12 cellular contexts compared by ENCODE assay signal in the genomic region with DNA sequence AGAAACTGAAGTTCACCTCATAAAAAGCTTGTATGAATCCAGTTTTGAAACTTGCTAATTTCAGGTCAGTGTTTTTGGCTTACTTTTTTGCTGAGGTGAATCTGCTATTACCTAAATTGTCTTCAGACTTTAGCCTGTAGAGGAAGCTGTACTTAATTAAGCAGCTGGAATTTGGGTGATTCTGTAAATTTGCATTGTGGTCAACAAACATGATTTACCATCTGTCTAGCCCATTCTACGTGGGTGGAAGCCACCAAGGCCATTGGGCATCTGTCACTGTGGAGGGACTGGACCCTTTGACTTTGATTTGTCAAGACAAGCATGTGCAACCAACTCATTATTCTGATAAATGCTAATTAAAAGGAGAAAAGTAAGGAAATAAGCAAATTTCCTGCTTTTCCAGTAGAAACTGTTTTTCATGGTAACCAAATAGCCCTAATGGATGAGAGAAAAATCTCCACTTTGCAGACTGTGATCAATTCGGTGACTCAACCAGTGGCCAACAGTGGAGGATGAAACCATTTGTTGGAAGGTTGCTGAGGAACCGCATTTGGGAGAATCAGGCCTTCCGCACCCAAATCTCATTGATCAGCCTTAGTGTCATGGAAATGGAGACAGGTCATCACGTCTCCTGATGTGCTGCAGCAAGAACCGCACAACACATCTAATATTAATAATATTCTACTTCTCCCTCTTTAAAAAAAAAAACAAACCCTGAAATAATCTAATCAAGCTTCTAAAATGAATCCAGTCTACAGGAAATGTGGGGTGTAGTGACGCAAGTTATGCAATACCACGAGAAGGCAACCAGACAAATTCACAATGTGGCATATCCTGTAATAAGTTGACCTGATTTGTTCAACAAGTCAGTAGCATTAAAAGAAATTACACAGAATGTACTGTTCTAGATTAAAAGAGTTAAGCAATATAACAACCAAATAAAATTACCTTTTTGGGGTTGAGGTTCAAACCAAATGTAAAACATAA. TPM values are rescaled to one million over a fixed set of nuclear protein-coding genes. Genes with fewer than 3 reads are reported as not detected.
A peak's percentile ranks its signal among the peaks of the same experiment; 100 is the strongest.
DNase-seq lines count a peak whose midpoint lies in the region; ATAC-seq, FAIRE-seq and TF ChIP-seq lines count a peak whose summit lies in the region.
"Had no signal": no experiment of that assay in that cellular context is flagged by ENCODE, and none has a peak within 500 bp of the region (broad histone marks: within the 10 kb centered on the region; RNA-seq: fewer than 3 reads in every experiment).

No MANE protein-coding gene starts in this region.

- H3K27me3 ChIP-seq in BLaER1 treated with 17β-estradiol and CSF1 and Interleukin-3, amounts not matched to agents 10 nM and 100 nM, result no peaks in the 10 kb centered on the region
- no peaks in the 10 kb centered on the region for H3K27me3 ChIP-seq in GM23338 (ENCODE audit: insufficient read depth)
- no peaks in the 10 kb centered on the region for H3K27me3 ChIP-seq in testis
- H3K27me3 ChIP-seq in heart right ventricle, result no peaks in the 10 kb centered on the region
- H3K27me3 ChIP-seq in small intestine (ENCODE audit: control insufficient read depth in 2 of 2, insufficient read depth in 2 of 2, low read length in 2 of 2), result no peaks in the 10 kb centered on the region

- H4K20me1 ChIP-seq in BLaER1 treated with 17β-estradiol and CSF1 and Interleukin-3, amounts not matched to agents 10 nM and 100 nM, result no peaks in the 10 kb centered on the region
- H4K20me1 ChIP-seq in GM23338 (replicated peaks; ENCODE audit: insufficient read depth), result no peaks in the 10 kb centered on the region; the same call in 1 of the 2 replicates

- H3K27me3 Mint-ChIP-seq in GM23338 (ENCODE audit: insufficient read depth, low read depth, poor library complexity) (peaks cover 5% of the 10 kb centered on the region), mesothelial cell of epicardium (ENCODE audit: low read depth) (no peaks in the 10 kb centered on the region)

- peaks cover 0 to 28% (median 13%) of the 10 kb centered on the region in 11 experiments; a peak in 11 of 22 replicates for H3K36me3 ChIP-seq in BLaER1 treated with 17β-estradiol and CSF1 and Interleukin-3, amounts not matched to agents 10 nM and 100 nM
- H3K36me3 ChIP-seq in GM23338 (ENCODE audit: insufficient read depth) (no peaks in the 10 kb centered on the region), testis (ENCODE audit: low read depth, missing control alignments) (no peaks in the 10 kb centered on the region), heart right ventricle (peaks cover 0 to 31% (median under 1%) of the 10 kb centered on the region in 9 donors), small intestine (ENCODE audit: control insufficient read depth in 2 of 2, insufficient read depth in 2 of 2, low read length in 2 of 2) (no peaks in the 10 kb centered on the region)

- H3K9ac ChIP-seq in BLaER1 treated with 17β-estradiol and CSF1 and Interleukin-3, amounts not matched to agents 10 nM and 100 nM, result no peak overlapping the region

- no peaks in the 10 kb centered on the region for H3K9me2 ChIP-seq in GM23338 (ENCODE audit: insufficient read depth)

- peak overlapping the region in 3 of 10 experiments; percentile 10 to 22 (median 19); a peak in 3 of 20 replicates for H3K4me3 ChIP-seq in BLaER1 treated with 17β-estradiol and CSF1 and Interleukin-3, amounts not matched to agents 10 nM and 100 nM
- H3K4me3 ChIP-seq in GM23338 (no peak overlapping the region), testis (no peak overlapping the region), heart right ventricle (no peak overlapping the region), small intestine (ENCODE audit: low read depth in 1 of 2, low read length in 2 of 2) (no peak overlapping the region)

- no peaks in the 10 kb centered on the region for H3K79me2 ChIP-seq in GM23338 (replicated peaks; ENCODE audit: insufficient read depth)

- no peak for TF ChIP-seq POLR2A in testis (IDR thresholded peaks at IDR 0.05)

- H3K9me3 Mint-ChIP-seq in GM23338 (no peaks in the 10 kb centered on the region), mesothelial cell of epicardium (no peaks in the 10 kb centered on the region)

- no peak overlapping the region for H2AFZ ChIP-seq in GM23338

- H3K4me3 Mint-ChIP-seq in GM23338, result no peak overlapping the region
- H3K4me3 Mint-ChIP-seq in mesothelial cell of epicardium, result no peak overlapping the region

- peak overlapping the region; percentile 1 to 85 (median 64); a peak in 21 of 22 replicates for H3K4me2 ChIP-seq in BLaER1 treated with 17β-estradiol and CSF1 and Interleukin-3, amounts not matched to agents 10 nM and 100 nM
- no peak overlapping the region for H3K4me2 ChIP-seq in GM23338

- no peaks in the 10 kb centered on the region for H3K9me3 ChIP-seq in BLaER1 treated with 17β-estradiol and CSF1 and Interleukin-3, amounts not matched to agents 10 nM and 100 nM (replicated peaks in 1 of 11)
- H3K9me3 ChIP-seq in testis (no peaks in the 10 kb centered on the region), heart right ventricle (no peaks in the 10 kb centered on the region), small intestine (ENCODE audit: control insufficient read depth, low read depth) (no peaks in the 10 kb centered on the region)

- DNase-seq in GM23338 (ENCODE audit: low spot score), result no peak
- peak; percentile 74 for DNase-seq in amniotic epithelial cell (ENCODE audit: low read depth)
- no peak for DNase-seq in mesothelial cell of epicardium (ENCODE audit: low spot score in 2 of 2, unreplicated experiment in 2 of 2)
- no peak for DNase-seq in NCI-H1092 (lab: John Stamatoyannopoulos, UW)
- DNase-seq in testis, result no peak
- no peak for DNase-seq in heart right ventricle
- DNase-seq in small intestine, result no peak
- DNase-seq: amygdala, NCI-H1092 treated with DMSO at 0.1 percent for 48 hours, WERI-Rb-1 had no signal

- no peaks in the 10 kb centered on the region for H3F3A ChIP-seq in GM23338 (replicated peaks; ENCODE audit: low read depth)

- ATAC-seq in GM23338, result no peak
- ATAC-seq in heart right ventricle, result no peak

- H3K27ac Mint-ChIP-seq in GM23338 (no peak overlapping the region), mesothelial cell of epicardium (peak overlapping the region; percentile 47)

- intact Hi-C loops in testis (cut with DNase I; ENCODE audit: low total_unique reads) (no loop called here), heart right ventricle (cut with DNase I) (loop anchor here in 2 of 10 donors (5.0 kb wide), 1 partner anchor 36 kb away; no protein-coding TSS in a partner anchor)

- 81% methylated on average over 8 of the region's 8 CpGs for WGBS in testis, 2 donors
- WGBS in heart right ventricle, 2 donors, result 87 to 88% methylated on average over 8 of the region's 8 CpGs
- WGBS in small intestine, 3 donors, result 79 to 85% (median 83%) methylated on average over 8 of the region's 8 CpGs

- H3K4me1 Mint-ChIP-seq in GM23338 (peaks cover 19% of the 10 kb centered on the region), mesothelial cell of epicardium (peaks cover 12% of the 10 kb centered on the region)

- no peak for FAIRE-seq in small intestine (lab: Jason Lieb, UNC)
- FAIRE-seq: H54 had no signal

- peaks cover 7% of the 10 kb centered on the region; the same call in 2 of the 3 replicates for H3K36me3 Mint-ChIP-seq in GM23338 (ENCODE audit: low read depth)
- peaks cover 7% of the 10 kb centered on the region for H3K36me3 Mint-ChIP-seq in mesothelial cell of epicardium

- H3K27ac ChIP-seq in BLaER1 treated with 17β-estradiol and CSF1 and Interleukin-3, amounts not matched to agents 10 nM and 100 nM, result peak overlapping the region in 7 of 11 experiments; percentile 5 to 60 (median 49); a peak in 10 of 22 replicates
- H3K27ac ChIP-seq in GM23338 (ENCODE audit: low read depth) (peak overlapping the region; percentile 42; the same call in 1 of the 2 replicates), testis (peak overlapping the region in 1 of 2 donors; percentile 39), heart right ventricle (peak overlapping the region in 5 of 10 donors; percentile 2 to 49 (median 33)), small intestine (ENCODE audit: low read depth in 1 of 2, low read length in 1 of 2) (no peak overlapping the region)
- H3K27ac ChIP-seq: WERI-Rb-1 had no signal

- no peak for TF ChIP-seq CTCF in GM23338 (conservative IDR thresholded peaks at IDR 0.05; ENCODE audit: low read depth in 2 of 2)
- TF ChIP-seq CTCF in mesothelial cell of epicardium (IDR thresholded peaks at IDR 0.05; ENCODE audit: unreplicated experiment), result no peak
- no peak for TF ChIP-seq CTCF in testis (IDR thresholded peaks at IDR 0.05)
- TF ChIP-seq CTCF in heart right ventricle (IDR thresholded peaks at IDR 0.05), result no peak

- peaks cover 8 to 47% (median 34%) of the 10 kb centered on the region in 10 experiments; a peak in 16 of 20 replicates for H3K4me1 ChIP-seq in BLaER1 treated with 17β-estradiol and CSF1 and Interleukin-3, amounts not matched to agents 10 nM and 100 nM
- H3K4me1 ChIP-seq in GM23338 (ENCODE audit: insufficient read depth) (no peaks in the 10 kb centered on the region), testis (peaks cover 10% of the 10 kb centered on the region), heart right ventricle (peaks cover 9 to 80% (median 50%) of the 10 kb centered on the region in 9 donors), small intestine (ENCODE audit: control insufficient read depth in 2 of 2, insufficient read depth in 1 of 2, low read depth in 1 of 2, low read length in 1 of 2) (peaks cover 2 to 7% of the 10 kb centered on the region in 2 donors)

TF ChIP-seq in GM23338, 12 proteins besides CTCF, POLR2A, EP300 and RAD21 (continues in another document):
- no peak for TF ChIP-seq ZNF114 (CRISPR knock-in tag; IDR thresholded peaks at IDR 0.05)

RNA-seq across cellular contexts. Expression of a gene that starts 54.3 kb away (rescaled TPM):
- total RNA-seq in GM23338 (2014; rRNA removed; shearing (Covaris generic)), result 16.0 and 19.4 TPM in 2 replicates
- polyA plus RNA-seq in GM23338 (2016; fragmentation: Nextera tagmentation; extraction: Ambion mirVana) (20.0 and 23.5 TPM in 2 replicates), testis (ENCODE audit: insufficient read depth, low read depth, low replicate concordance) (21.1 TPM), heart right ventricle (10 to 100 TPM in 1 of 2 donors, 1 to 10 TPM in 1; 7.1 to 10.2 TPM), small intestine (10 to 100 TPM in 1 of 3 donors, 1 to 10 TPM in 2; 2.7 to 10.9 (median 3.0) TPM)
- total RNA-seq in mesothelial cell of epicardium (50.3 to 52.4 TPM (median 50.5 TPM) in 3 replicates), testis (10 to 100 TPM; 33.7 to 38.4 TPM), heart right ventricle (10 to 100 TPM; 17.1 to 28.9 (median 23.7) TPM)

RNA-seq across cellular contexts. Expression of a gene that starts 56.3 kb away (rescaled TPM):
- 298 and 327 TPM in 2 replicates for total RNA-seq in GM23338 (2014; rRNA removed; shearing (Covaris generic))
- 127 and 136 TPM in 2 replicates for polyA plus RNA-seq in GM23338 (2016; fragmentation: Nextera tagmentation; extraction: Ambion mirVana)
- 226 to 228 TPM (median 226 TPM) in 3 replicates for total RNA-seq in mesothelial cell of epicardium
- total RNA-seq in testis, result 100 to 1,000 TPM; 109 to 198 TPM
- polyA plus RNA-seq in testis (ENCODE audit: insufficient read depth, low read depth, low replicate concordance), result 198 TPM
- total RNA-seq in heart right ventricle, result 100 to 1,000 TPM; 517 to 711 (median 563) TPM
- 100 to 1,000 TPM; 178 to 205 TPM for polyA plus RNA-seq in heart right ventricle
- 100 to 1,000 TPM in 2 of 3 donors, 10 to 100 TPM in 1; 98.6 to 199 (median 129) TPM for polyA plus RNA-seq in small intestine

Comparison
In these comparisons a context has a peak if more than half of its experiments do, and no peak if none do; other contexts are left out.
1. H3K27ac ChIP-seq: peak in BLaER1 treated with 17β-estradiol and CSF1 and Interleukin-3, amounts not matched to agents 10 nM and 100 nM (7 of 11) and GM23338 (single experiment); none in small intestine (0 of 2).